Comparison of ENCODE assay signal across 16 cellular contexts in the genomic region with DNA sequence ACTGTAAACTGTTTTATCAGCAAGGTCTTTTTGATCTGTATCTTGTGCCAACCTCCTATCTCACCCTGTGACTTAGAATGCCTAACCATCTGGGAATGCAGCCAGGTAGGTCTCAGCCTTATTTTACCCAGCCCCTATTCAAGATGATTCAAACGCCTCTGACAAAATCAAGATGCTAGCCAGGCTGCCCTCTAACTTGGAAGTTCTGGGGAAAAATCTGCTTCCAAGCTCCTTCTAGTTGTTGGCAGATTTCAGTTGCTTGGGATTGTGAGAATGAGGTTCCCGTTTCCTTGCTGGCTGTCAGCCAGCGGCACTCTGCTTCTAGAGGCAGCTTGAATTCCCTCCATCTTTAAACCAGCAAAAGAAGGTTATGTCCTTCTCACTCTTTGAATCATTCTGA. TPM values are rescaled to one million over a fixed set of nuclear protein-coding genes. Genes with fewer than 3 reads are reported as not detected.
DNase-seq lines count a peak whose midpoint lies in the region; ATAC-seq and TF ChIP-seq lines count a peak whose summit lies in the region.
"Had no signal": no experiment of that assay in that cellular context is flagged by ENCODE, and none has a peak within 500 bp of the region (broad histone marks: within the 10 kb centered on the region; RNA-seq: fewer than 3 reads in every experiment).

No MANE protein-coding gene starts in this region.

- H3K4me1 ChIP-seq in lower lobe of right lung: no peaks in the 10 kb centered on the region
- H3K4me1 ChIP-seq in GM23338 (ENCODE audit: insufficient read depth): no peaks in the 10 kb centered on the region
- H3K4me1 ChIP-seq: prostate gland had no signal

- no peaks in the 10 kb centered on the region for H3K9me2 ChIP-seq in GM23338 (ENCODE audit: insufficient read depth)

- H3K36me3 Mint-ChIP-seq in GM23338 (ENCODE audit: low read depth): peaks cover 4% of the 10 kb centered on the region; the same call in 1 of the 3 replicates
- H3K36me3 Mint-ChIP-seq in naive thymus-derived CD8-positive, alpha-beta T cell: no peaks in the 10 kb centered on the region
- H3K36me3 Mint-ChIP-seq: immature natural killer cell had no signal

- H3K79me2 ChIP-seq in GM23338 (replicated peaks; ENCODE audit: insufficient read depth): no peaks in the 10 kb centered on the region

- H3K4me2 ChIP-seq in GM23338: no peak overlapping the region

- H3K27me3 ChIP-seq in lower lobe of right lung (ENCODE audit: low read depth): no peaks in the 10 kb centered on the region
- H3K27me3 ChIP-seq in GM23338 (ENCODE audit: insufficient read depth): no peaks in the 10 kb centered on the region

- H4K20me1 ChIP-seq in GM23338 (replicated peaks; ENCODE audit: insufficient read depth): no peaks in the 10 kb centered on the region

- peaks cover 1% of the 10 kb centered on the region for H3K27me3 Mint-ChIP-seq in GM23338 (ENCODE audit: insufficient read depth, low read depth, poor library complexity)
- H3K27me3 Mint-ChIP-seq in naive thymus-derived CD8-positive, alpha-beta T cell: no peaks in the 10 kb centered on the region
- H3K27me3 Mint-ChIP-seq: dendritic cell treated with granulocyte-macrophage colony-stimulating factor and Interleukin-4, amounts not matched to agents 40 ng/mL and 50 ng/mL, for 4 days had no signal

- POLR2A ChIA-PET in naive thymus-derived CD8-positive, alpha-beta T cell (lab: Charles Lee): no interaction called here

- DNase-seq in AG20443 (ENCODE audit: low spot score): peak; percentile 5
- peak; percentile 28 for DNase-seq in KBM-7
- peak; percentile 22 for DNase-seq in dedifferentiated amniotic fluid mesenchymal stem cell (ENCODE audit: extremely low spot score)
- peak; percentile 56 for DNase-seq in lower lobe of right lung
- DNase-seq in activated naive CD4-positive, alpha-beta T cell treated with anti-CD3 and anti-CD28 coated beads, Interleukin-2, amount 50 U/mL, for 16 hours: no peak
- DNase-seq in GM23338 (ENCODE audit: low spot score): no peak
- DNase-seq in naive thymus-derived CD8-positive, alpha-beta T cell: no peak
- DNase-seq: activated naive CD4-positive, alpha-beta T cell; immature natural killer cell; NCI-H1694 treated with DMSO at 0.1 percent for 48 hours had no signal

- H3K27ac Mint-ChIP-seq in GM23338: no peak overlapping the region
- H3K27ac Mint-ChIP-seq in naive thymus-derived CD8-positive, alpha-beta T cell: no peak overlapping the region
- H3K27ac Mint-ChIP-seq: dendritic cell treated with granulocyte-macrophage colony-stimulating factor and Interleukin-4, amounts not matched to agents 40 ng/mL and 50 ng/mL, for 4 days; immature natural killer cell had no signal

- H2AFZ ChIP-seq in GM23338: no peak overlapping the region

- H3K27ac ChIP-seq in lower lobe of right lung (no peak overlapping the region), GM23338 (ENCODE audit: low read depth) (no peak overlapping the region)
- H3K27ac ChIP-seq: prostate gland, SK-N-MC had no signal

- no peak overlapping the region for H3K4me3 Mint-ChIP-seq in GM23338
- H3K4me3 Mint-ChIP-seq in naive thymus-derived CD8-positive, alpha-beta T cell: no peak overlapping the region
- H3K4me3 Mint-ChIP-seq: dendritic cell treated with granulocyte-macrophage colony-stimulating factor and Interleukin-4, amounts not matched to agents 40 ng/mL and 50 ng/mL, for 4 days; immature natural killer cell had no signal

- H3K4me1 Mint-ChIP-seq in GM23338: no peaks in the 10 kb centered on the region
- no peaks in the 10 kb centered on the region for H3K4me1 Mint-ChIP-seq in naive thymus-derived CD8-positive, alpha-beta T cell
- H3K4me1 Mint-ChIP-seq: immature natural killer cell had no signal

- H3K9me3 Mint-ChIP-seq in GM23338: peaks cover 13% of the 10 kb centered on the region; the same call in 2 of the 3 replicates
- H3K9me3 Mint-ChIP-seq in naive thymus-derived CD8-positive, alpha-beta T cell: no peaks in the 10 kb centered on the region
- H3K9me3 Mint-ChIP-seq: dendritic cell treated with granulocyte-macrophage colony-stimulating factor and Interleukin-4, amounts not matched to agents 40 ng/mL and 50 ng/mL, for 4 days; immature natural killer cell had no signal

- ATAC-seq in lower lobe of right lung (no peak), GM23338 (no peak), GM21423 (IDR thresholded peaks at IDR 0.05; ENCODE audit: unreplicated experiment) (no peak)
- no peak for ATAC-seq in naive thymus-derived CD8-positive, alpha-beta T cell
- ATAC-seq: K562 had no signal

- in situ Hi-C loops in KBM-7 (cut with MboI; ENCODE audit: low pct_unique_long_range_greater_than_20kb, low sequenced_read_pairs): no loop called here

- H3K4me3 ChIP-seq in lower lobe of right lung: no peak overlapping the region
- H3K4me3 ChIP-seq in GM23338: no peak overlapping the region
- H3K4me3 ChIP-seq: K562, prostate gland, SK-N-MC had no signal

- TF ChIP-seq CTCF in lower lobe of right lung (IDR thresholded peaks at IDR 0.05): no peak
- TF ChIP-seq CTCF in GM23338 (conservative IDR thresholded peaks at IDR 0.05; ENCODE audit: low read depth in 2 of 2): no peak

- H3F3A ChIP-seq in GM23338 (replicated peaks; ENCODE audit: low read depth): no peaks in the 10 kb centered on the region

- H3K36me3 ChIP-seq in lower lobe of right lung (no peaks in the 10 kb centered on the region), GM23338 (ENCODE audit: insufficient read depth) (no peaks in the 10 kb centered on the region)
- H3K36me3 ChIP-seq: prostate gland had no signal

- no peaks in the 10 kb centered on the region for H3K9me3 ChIP-seq in lower lobe of right lung
- H3K9me3 ChIP-seq: prostate gland had no signal

- intact Hi-C loops in lower lobe of right lung (cut with DNase I): no loop called here

TF ChIP-seq in GM23338, 12 proteins besides CTCF, POLR2A, EP300 and RAD21 (continues in another document):
- TF ChIP-seq EZH2 (IDR thresholded peaks at IDR 0.05; ENCODE audit: low read depth, unreplicated experiment) (no peak), JUNB (IDR thresholded peaks at IDR 0.05; ENCODE audit: unreplicated experiment) (no peak), STAT1 (IDR thresholded peaks at IDR 0.05; ENCODE audit: unreplicated experiment) (no peak), POLR2AphosphoS5 (IDR thresholded peaks at IDR 0.05; ENCODE audit: low read depth) (no peak), ZNF462 (CRISPR knock-in tag; IDR thresholded peaks at IDR 0.05) (no peak)

RNA-seq across cellular contexts. Expression of gene LUZP4, which starts 34.7 kb away (rescaled TPM):
- total RNA-seq in lower lobe of right lung: not detected
- not detected in 2 replicates for total RNA-seq in GM23338 (2014; rRNA removed; shearing (Covaris generic))
- not detected in 2 replicates for polyA plus RNA-seq in GM23338 (2016; fragmentation: Nextera tagmentation; extraction: Ambion mirVana)
- total RNA-seq in naive thymus-derived CD8-positive, alpha-beta T cell: not detected
- not detected for polyA plus RNA-seq in naive thymus-derived CD8-positive, alpha-beta T cell
- total RNA-seq: frontal cortex had no signal
- polyA plus RNA-seq: immature natural killer cell had no signal

Comparison
In these comparisons a context has a peak if more than half of its experiments do, and no peak if none do; other contexts are left out.
1. DNase-seq: peak in AG20443 (single experiment), KBM-7 (single experiment), dedifferentiated amniotic fluid mesenchymal stem cell (single experiment) and lower lobe of right lung (single experiment); none in activated naive CD4-positive, alpha-beta T cell treated with anti-CD3 and anti-CD28 coated beads, Interleukin-2, amount 50 U/mL, for 16 hours (single experiment), GM23338 (single experiment) and naive thymus-derived CD8-positive, alpha-beta T cell (0 of 10).